Comparison of ENCODE assay signal across 8 cellular contexts in the genomic region with DNA sequence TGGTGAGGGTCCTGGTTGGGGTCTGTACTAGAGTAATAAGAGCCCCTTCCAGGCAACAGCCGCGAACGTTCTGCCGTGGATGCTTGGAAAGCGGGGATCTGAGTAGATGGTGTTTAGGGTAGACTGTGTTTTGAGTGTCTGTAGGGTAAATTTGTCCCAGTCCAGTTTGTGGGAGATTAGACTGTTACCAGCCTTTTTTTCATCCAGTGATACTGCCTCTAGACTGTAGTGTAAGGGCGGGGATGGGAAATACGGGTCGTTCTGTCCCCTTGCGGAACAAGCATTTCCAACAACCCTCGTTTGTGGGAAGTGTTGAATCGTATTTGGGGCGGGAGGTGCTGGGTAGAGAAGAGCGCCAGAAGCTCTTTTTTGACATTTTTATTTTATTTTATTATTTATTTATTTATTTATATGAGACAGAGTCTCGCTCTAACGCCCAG. TPM values are rescaled to one million over a fixed set of nuclear protein-coding genes. Genes with fewer than 3 reads are reported as not detected.
DNase-seq lines count a peak whose midpoint lies in the region; ATAC-seq, FAIRE-seq and TF ChIP-seq lines count a peak whose summit lies in the region.

No MANE protein-coding gene starts in this region.

- H3K27me3 ChIP-seq in breast epithelium: no peaks in the 10 kb centered on the region

- no peak for TF ChIP-seq POLR2A in breast epithelium (IDR thresholded peaks at IDR 0.05)

- intact Hi-C loops in breast epithelium (cut with DNase I; ENCODE audit: low total_unique reads): loop anchor here (5.0 kb wide), 1 partner anchor 178 kb away; no protein-coding TSS in a partner anchor
- intact Hi-C loops in kidney (cut with DNase I): no loop called here

- in situ Hi-C loops in ACHN (cut with HindIII; ENCODE audit: low pct_ligation_motif_present, low pct_unique_long_range_greater_than_20kb, low sequenced_read_pairs): no loop called here

- peak overlapping the region; percentile 96 for H3K27ac Mint-ChIP-seq in stimulated activated naive CD8-positive, alpha-beta T cell treated with anti-CD3 and anti-CD28 coated beads, Interleukin-15, amount 100 ng/mL, for 72 hours

- H3K4me1 ChIP-seq in breast epithelium (peaks cover 6 to 13% of the 10 kb centered on the region in 2 donors), kidney (ENCODE audit: control insufficient read depth in 1 of 2, insufficient read depth in 1 of 2, low read depth in 1 of 2, low read length in 2 of 2) (peaks cover 8% of the 10 kb centered on the region in 2 donors)

- no peaks in the 10 kb centered on the region for H3K27me3 Mint-ChIP-seq in stimulated activated naive CD8-positive, alpha-beta T cell treated with anti-CD3 and anti-CD28 coated beads, Interleukin-15, amount 100 ng/mL, for 72 hours

- TF ChIP-seq CTCF in breast epithelium (IDR thresholded peaks at IDR 0.05) (no peak), kidney (IDR thresholded peaks at IDR 0.05; ENCODE audit: borderline replicate concordance, extremely low read depth, insufficient read depth) (no peak)

- no peak for FAIRE-seq in kidney (lab: Jason Lieb, UNC)

- peak; percentile 21 for ATAC-seq in HG02885 (IDR thresholded peaks at IDR 0.05; ENCODE audit: poor library complexity, unreplicated experiment)
- peak; percentile 51 for ATAC-seq in stimulated activated naive CD8-positive, alpha-beta T cell treated with anti-CD3 and anti-CD28 coated beads, Interleukin-15, amount 100 ng/mL, for 72 hours

- H3K9me3 ChIP-seq in breast epithelium: no peaks in the 10 kb centered on the region
- H3K9me3 ChIP-seq in kidney (ENCODE audit: control insufficient read depth in 1 of 2, low read length in 2 of 2): no peaks in the 10 kb centered on the region

- H3K9me3 Mint-ChIP-seq in stimulated activated naive CD8-positive, alpha-beta T cell treated with anti-CD3 and anti-CD28 coated beads, Interleukin-15, amount 100 ng/mL, for 72 hours: no peaks in the 10 kb centered on the region

- H3K27ac ChIP-seq in breast epithelium (peak overlapping the region; percentile 87 to 95), kidney (ENCODE audit: low read depth in 2 of 2, low read length in 2 of 2) (peak overlapping the region; percentile 76 to 77)

- H3K4me3 ChIP-seq in GM08714 (ENCODE audit: low read length) (peak overlapping the region; percentile 92), breast epithelium (peak overlapping the region; percentile 72 to 87 (median 82)), kidney (ENCODE audit: low read length in 2 of 2) (peak overlapping the region; percentile 89 to 100)

- H3K9ac ChIP-seq in kidney (ENCODE audit: low read length in 2 of 2): peak overlapping the region; percentile 97 to 100

- H3K4me3 Mint-ChIP-seq in stimulated activated naive CD8-positive, alpha-beta T cell treated with anti-CD3 and anti-CD28 coated beads, Interleukin-15, amount 100 ng/mL, for 72 hours: peak overlapping the region; percentile 91 to 96

- DNase-seq in ACHN (peak; percentile 46), NCI-H82 treated with DMSO at 0.1 percent for 48 hours (lab: John Stamatoyannopoulos, UW; ENCODE audit: unreplicated experiment) (peak; percentile 41), breast epithelium (ENCODE audit: low spot score in 2 of 2) (no peak), kidney (no peak), NCI-H2196 treated with DMSO at 0.1 percent for 48 hours (lab: John Stamatoyannopoulos, UW; ENCODE audit: unreplicated experiment) (no peak)
- no peak for DNase-seq in stimulated activated naive CD8-positive, alpha-beta T cell treated with anti-CD3 and anti-CD28 coated beads, Interleukin-15, amount 100 ng/mL, for 72 hours

- H3K4me1 Mint-ChIP-seq in stimulated activated naive CD8-positive, alpha-beta T cell treated with anti-CD3 and anti-CD28 coated beads, Interleukin-15, amount 100 ng/mL, for 72 hours: peaks cover 64% of the 10 kb centered on the region

- H3K36me3 ChIP-seq in breast epithelium (no peaks in the 10 kb centered on the region), kidney (ENCODE audit: control insufficient read depth in 1 of 2, insufficient read depth in 2 of 2, low read length in 2 of 2) (peaks cover 1 to 4% of the 10 kb centered on the region in 2 donors)

RNA-seq across cellular contexts. Expression of gene HAUS2, which starts 0.4 kb away (rescaled TPM):
- 10 to 100 TPM; 29.3 to 42.1 (median 30.2) TPM for total RNA-seq in breast epithelium
- 17.4 TPM for total RNA-seq in kidney
- polyA plus RNA-seq in kidney (ENCODE audit: insufficient read depth, low read depth, low replicate concordance): 6.6 TPM

RNA-seq across cellular contexts. Expression of gene LRRC57, which starts 0.5 kb away (rescaled TPM):
- total RNA-seq in breast epithelium: 10 to 100 TPM; 20.3 to 23.3 (median 23.3) TPM
- 21.1 TPM for total RNA-seq in kidney
- polyA plus RNA-seq in kidney (ENCODE audit: insufficient read depth, low read depth, low replicate concordance): 8.6 TPM

RNA-seq across cellular contexts. Expression of gene STARD9, which starts 26.3 kb away (rescaled TPM):
- 10 to 100 TPM; 18.6 to 27.9 (median 27.5) TPM for total RNA-seq in breast epithelium
- total RNA-seq in kidney: 7.2 TPM
- polyA plus RNA-seq in kidney (ENCODE audit: insufficient read depth, low read depth, low replicate concordance): 1.1 TPM

RNA-seq across cellular contexts. Expression of gene SNAP23, which starts 53.6 kb away (rescaled TPM):
- total RNA-seq in breast epithelium: 10 to 100 TPM; 75.8 to 88.0 (median 76.0) TPM
- total RNA-seq in kidney: 55.0 TPM
- polyA plus RNA-seq in kidney (ENCODE audit: insufficient read depth, low read depth, low replicate concordance): 34.1 TPM

RNA-seq across cellular contexts. Expression of gene ZNF106, which starts 58.1 kb away (rescaled TPM):
- total RNA-seq in breast epithelium: 100 to 1,000 TPM in 1 of 3 donors, 10 to 100 TPM in 2; 59.6 to 151 (median 60.0) TPM
- total RNA-seq in kidney: 52.0 TPM
- 7.2 TPM for polyA plus RNA-seq in kidney (ENCODE audit: insufficient read depth, low read depth, low replicate concordance)

Comparison
In these comparisons a context has a peak if more than half of its experiments do, and no peak if none do; other contexts are left out.
1. DNase-seq: peak in ACHN (single experiment) and NCI-H82 treated with DMSO at 0.1 percent for 48 hours (single experiment); none in breast epithelium (0 of 2), kidney (single experiment), stimulated activated naive CD8-positive, alpha-beta T cell treated with anti-CD3 and anti-CD28 coated beads, Interleukin-15, amount 100 ng/mL, for 72 hours (0 of 2) and NCI-H2196 treated with DMSO at 0.1 percent for 48 hours (single experiment).
2. Peak in every context shown above with its lines, with median percentiles within 50 percentile points of each other: H3K4me3 ChIP-seq.